Comparison of ENCODE assay signal across 1 cellular context in genomic region chr4:112515278-112516075, GRCh38.
A peak's percentile ranks its signal among the peaks of the same experiment; 100 is the strongest.
TF ChIP-seq lines count a peak whose summit lies in the region.

No MANE protein-coding gene starts in this region.

TF ChIP-seq in GM12878, 131 proteins besides CTCF, POLR2A, EP300 and RAD21 (continued from another document and continues in another):
- TF ChIP-seq ZNF592 (IDR thresholded peaks at IDR 0.05) (no peak), RCOR1 (conservative IDR thresholded peaks at IDR 0.05; ENCODE audit: low read depth, low read length) (no peak), RB1 (IDR thresholded peaks at IDR 0.05; ENCODE audit: borderline replicate concordance) (no peak; the same call in 1 of the 2 replicates), TAF1 (IDR thresholded peaks at IDR 0.05; ENCODE audit: borderline replicate concordance, low read depth, low read length) (no peak), MLLT1 (IDR thresholded peaks at IDR 0.05) (0 out of 2 replicates have a peak, but pooled peaks have one; percentile 36), NFYA (IDR thresholded peaks at IDR 0.05; ENCODE audit: borderline replicate concordance, low read depth, low read length) (no peak), STAT1 (conservative IDR thresholded peaks at IDR 0.05) (no peak), NFIC (IDR thresholded peaks at IDR 0.05; ENCODE audit: low read depth, low read length) (no peak), NKRF (conservative IDR thresholded peaks at IDR 0.05) (peak; percentile 30; the same call in 1 of the 2 replicates), NFXL1 (IDR thresholded peaks at IDR 0.05; ENCODE audit: borderline replicate concordance) (no peak), SIX5 (IDR thresholded peaks at IDR 0.05; ENCODE audit: low read depth, low read length, severe bottlenecking) (no peak), SREBF1 (IDR thresholded peaks at IDR 0.05; ENCODE audit: low read length) (no peak), HDAC6 (IDR thresholded peaks at IDR 0.05; ENCODE audit: unreplicated experiment) (peak; percentile 43), ZBED1 (IDR thresholded peaks at IDR 0.05; ENCODE audit: borderline replicate concordance) (no peak), ZBTB11 (CRISPR knock-in tag; IDR thresholded peaks at IDR 0.05) (no peak), ZNF384 (IDR thresholded peaks at IDR 0.05; ENCODE audit: borderline replicate concordance, low read depth, low read length) (no peak), BCL3 (IDR thresholded peaks at IDR 0.05; ENCODE audit: borderline replicate concordance, insufficient read depth, low read depth, low read length, poor library complexity, severe bottlenecking) (no peak), SKIL (IDR thresholded peaks at IDR 0.05; ENCODE audit: low read depth, poor library complexity, severe bottlenecking) (no peak), RELA (IDR thresholded peaks at IDR 0.05; ENCODE audit: borderline replicate concordance, partially characterized antibody) (no peak), KAT2A (conservative IDR thresholded peaks at IDR 0.05; ENCODE audit: control insufficient read depth, low read depth, low read length) (no peak), YY1 (IDR thresholded peaks at IDR 0.05; ENCODE audit: low read depth, low read length) (peak; percentile 59; the same call in 1 of the 2 replicates), MEF2A (IDR thresholded peaks at IDR 0.05; ENCODE audit: insufficient read depth, low read depth, low read length) (no peak), IKZF1 (conservative IDR thresholded peaks at IDR 0.05) (peak; percentile 50), NRF1 (conservative IDR thresholded peaks at IDR 0.05; ENCODE audit: low read depth, low read length) (0 out of 2 replicates have a peak, but pooled peaks have one; percentile 6), CREM (IDR thresholded peaks at IDR 0.05; ENCODE audit: low read depth) (peak; percentile 92), CREB1 (IDR thresholded peaks at IDR 0.05; ENCODE audit: low read depth) (no peak), MAX (IDR thresholded peaks at IDR 0.05; ENCODE audit: low read depth, low read length) (no peak), SUZ12 (IDR thresholded peaks at IDR 0.05; ENCODE audit: unreplicated experiment) (no peak), ZNF217 (IDR thresholded peaks at IDR 0.05) (0 out of 2 replicates have a peak, but pooled peaks have one; percentile 1), ELK1 (IDR thresholded peaks at IDR 0.05; ENCODE audit: low read depth, low read length) (no peak), USF1 (IDR thresholded peaks at IDR 0.05; ENCODE audit: borderline replicate concordance, extremely low read length, insufficient read depth, low read depth, low read length) (no peak), TBL1XR1 (IDR thresholded peaks at IDR 0.05; ENCODE audit: low read depth, low read length) (no peak), CHD2 (IDR thresholded peaks at IDR 0.05; ENCODE audit: borderline replicate concordance, low read depth, low read length) (no peak), HDGF (IDR thresholded peaks at IDR 0.05) (no peak), ZBTB33 (IDR thresholded peaks at IDR 0.05) (no peak), PKNOX1 (IDR thresholded peaks at IDR 0.05) (peak; percentile 84), POU2F2 (IDR thresholded peaks at IDR 0.05; ENCODE audit: borderline replicate concordance, low read depth, low read length) (no peak), SIN3A (IDR thresholded peaks at IDR 0.05; ENCODE audit: low read depth, low read length) (no peak), DPF2 (IDR thresholded peaks at IDR 0.05) (no peak), TCF3 (IDR thresholded peaks at IDR 0.05; ENCODE audit: borderline replicate concordance, insufficient read depth, low read depth, low read length) (no peak), NR2F1 (conservative IDR thresholded peaks at IDR 0.05) (peak; percentile 62)
